ENCODE assay signal across 22 cellular contexts in the genomic region with DNA sequence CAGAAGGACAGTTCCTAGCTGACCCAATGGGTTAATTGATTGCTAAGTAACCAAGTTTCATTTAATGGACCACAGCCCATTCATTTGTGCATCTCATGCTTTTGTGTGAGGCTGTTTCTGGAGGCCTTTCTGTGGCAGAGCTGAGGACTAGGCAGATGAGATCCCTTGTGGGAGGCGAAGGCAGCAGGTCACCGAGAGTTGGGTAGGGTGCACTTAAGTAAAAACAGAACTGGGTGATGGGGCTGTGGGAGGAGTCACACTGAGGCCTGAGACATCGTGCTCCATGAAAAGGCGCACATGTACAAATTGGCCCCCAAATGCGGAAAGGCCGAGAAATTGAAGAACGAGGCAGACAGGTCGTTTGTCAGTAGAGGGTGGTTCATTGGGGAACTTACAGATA.
DNase-seq lines count a peak whose midpoint lies in the region; TF ChIP-seq lines count a peak whose summit lies in the region.
"Had no signal": no experiment of that assay in that cellular context is flagged by ENCODE, and none has a peak within 500 bp of the region (broad histone marks: within the 10 kb centered on the region; RNA-seq: fewer than 3 reads in every experiment).

No MANE protein-coding gene starts in this region.

- no peak overlapping the region for H3K4me3 Mint-ChIP-seq in activated CD4-positive, alpha-beta T cell treated with anti-CD3 and anti-CD28 coated beads, Interleukin-2, amount 10 ng/mL, durations not matched to agents 24 days and 14 days
- H3K4me3 Mint-ChIP-seq in endothelial cell (ENCODE audit: unreplicated experiment), result peak overlapping the region; percentile 18
- H3K4me3 Mint-ChIP-seq: activated CD8-positive, alpha-beta T cell treated with anti-CD3 and anti-CD28 coated beads for 36 hours; dendritic cell treated with granulocyte-macrophage colony-stimulating factor and Interleukin-4, amounts not matched to agents 40 ng/mL and 50 ng/mL, for 4 days; endodermal cell had no signal

- intact Hi-C loops in activated CD4-positive, alpha-beta T cell treated with anti-CD3 and anti-CD28 coated beads, Interleukin-2, amount 10 ng/mL, durations not matched to agents 24 days and 14 days (cut with micrococcal nuclease), result no loop called here

- H3K27me3 Mint-ChIP-seq in activated CD4-positive, alpha-beta T cell treated with anti-CD3 and anti-CD28 coated beads, Interleukin-2, amount 10 ng/mL, durations not matched to agents 24 days and 14 days, result no peaks in the 10 kb centered on the region
- peaks cover 9% of the 10 kb centered on the region for H3K27me3 Mint-ChIP-seq in endothelial cell (ENCODE audit: unreplicated experiment)
- H3K27me3 Mint-ChIP-seq: activated CD8-positive, alpha-beta T cell treated with anti-CD3 and anti-CD28 coated beads for 36 hours; dendritic cell treated with granulocyte-macrophage colony-stimulating factor and Interleukin-4, amounts not matched to agents 40 ng/mL and 50 ng/mL, for 4 days had no signal

- peaks cover 22% of the 10 kb centered on the region for H3K4me1 Mint-ChIP-seq in activated CD4-positive, alpha-beta T cell treated with anti-CD3 and anti-CD28 coated beads, Interleukin-2, amount 10 ng/mL, durations not matched to agents 24 days and 14 days
- H3K4me1 Mint-ChIP-seq in endothelial cell (ENCODE audit: unreplicated experiment), result peaks cover 4% of the 10 kb centered on the region
- H3K4me1 Mint-ChIP-seq: endodermal cell had no signal

- H3K36me3 Mint-ChIP-seq in activated CD4-positive, alpha-beta T cell treated with anti-CD3 and anti-CD28 coated beads, Interleukin-2, amount 10 ng/mL, durations not matched to agents 24 days and 14 days (ENCODE audit: low read depth), result peaks cover 40% of the 10 kb centered on the region
- peaks cover 69% of the 10 kb centered on the region for H3K36me3 Mint-ChIP-seq in endothelial cell (ENCODE audit: low read depth, unreplicated experiment)

- no peak for TF ChIP-seq CTCF in endothelial cell (IDR thresholded peaks at IDR 0.05; ENCODE audit: unreplicated experiment)

- no peak for DNase-seq in activated CD4-positive, alpha-beta T cell treated with anti-CD3 and anti-CD28 coated beads, Interleukin-2, amount 10 ng/mL, durations not matched to agents 24 days and 14 days
- DNase-seq in activated CD4-positive, alpha-beta T cell treated with anti-CD3 and anti-CD28 coated beads, Interleukin-2, amount 50 U/mL, for 4 hours, result no peak
- peak; percentile 25 for DNase-seq in stimulated activated CD4-positive, alpha-beta T cell treated with anti-CD3 and anti-CD28 coated beads, Interleukin-15, amount 100 ng/mL, for 24 hours
- DNase-seq in stimulated activated CD4-positive, alpha-beta T cell treated with anti-CD3 and anti-CD28 coated beads, Interleukin-4, amount 100 ng/mL, for 24 hours, result no peak
- DNase-seq in endothelial cell (ENCODE audit: low spot score), result no peak
- DNase-seq in NCI-H69 (lab: John Stamatoyannopoulos, UW), result no peak
- DNase-seq in COR-L47 (lab: John Stamatoyannopoulos, UW), result no peak
- DNase-seq in kidney glomerular epithelial cell (lab: John Stamatoyannopoulos, UW), result no peak
- DNase-seq: activated CD8-positive, alpha-beta T cell treated with anti-CD3 and anti-CD28 coated beads for 36 hours; central memory CD4-positive, alpha-beta T cell; DMS53; endodermal cell; esophagus squamous epithelium; foreskin melanocyte; GM23248; left colon; NCI-H1417 treated with DMSO at 0.1 percent for 48 hours; NCI-H774; nucleus accumbens; stimulated activated naive CD8-positive, alpha-beta T cell treated with anti-CD3 and anti-CD28 coated beads, Interleukin-15, Interleukin-2, amounts not matched to agents 100 U/mL and 50 U/mL, for 24 hours; uterus had no signal

- H3K9me3 Mint-ChIP-seq in activated CD4-positive, alpha-beta T cell treated with anti-CD3 and anti-CD28 coated beads, Interleukin-2, amount 10 ng/mL, durations not matched to agents 24 days and 14 days, result no peaks in the 10 kb centered on the region
- no peaks in the 10 kb centered on the region for H3K9me3 Mint-ChIP-seq in endothelial cell (ENCODE audit: unreplicated experiment)
- H3K9me3 Mint-ChIP-seq: activated CD8-positive, alpha-beta T cell treated with anti-CD3 and anti-CD28 coated beads for 36 hours had no signal

- H3K27ac Mint-ChIP-seq in activated CD4-positive, alpha-beta T cell treated with anti-CD3 and anti-CD28 coated beads, Interleukin-2, amount 10 ng/mL, durations not matched to agents 24 days and 14 days, result peak overlapping the region; percentile 47
- H3K27ac Mint-ChIP-seq in endothelial cell (ENCODE audit: unreplicated experiment), result no peak overlapping the region
- H3K27ac Mint-ChIP-seq: dendritic cell treated with granulocyte-macrophage colony-stimulating factor and Interleukin-4, amounts not matched to agents 40 ng/mL and 50 ng/mL, for 4 days; endodermal cell had no signal
